ENCODE assay signal across 9 cellular contexts in the genomic region with DNA sequence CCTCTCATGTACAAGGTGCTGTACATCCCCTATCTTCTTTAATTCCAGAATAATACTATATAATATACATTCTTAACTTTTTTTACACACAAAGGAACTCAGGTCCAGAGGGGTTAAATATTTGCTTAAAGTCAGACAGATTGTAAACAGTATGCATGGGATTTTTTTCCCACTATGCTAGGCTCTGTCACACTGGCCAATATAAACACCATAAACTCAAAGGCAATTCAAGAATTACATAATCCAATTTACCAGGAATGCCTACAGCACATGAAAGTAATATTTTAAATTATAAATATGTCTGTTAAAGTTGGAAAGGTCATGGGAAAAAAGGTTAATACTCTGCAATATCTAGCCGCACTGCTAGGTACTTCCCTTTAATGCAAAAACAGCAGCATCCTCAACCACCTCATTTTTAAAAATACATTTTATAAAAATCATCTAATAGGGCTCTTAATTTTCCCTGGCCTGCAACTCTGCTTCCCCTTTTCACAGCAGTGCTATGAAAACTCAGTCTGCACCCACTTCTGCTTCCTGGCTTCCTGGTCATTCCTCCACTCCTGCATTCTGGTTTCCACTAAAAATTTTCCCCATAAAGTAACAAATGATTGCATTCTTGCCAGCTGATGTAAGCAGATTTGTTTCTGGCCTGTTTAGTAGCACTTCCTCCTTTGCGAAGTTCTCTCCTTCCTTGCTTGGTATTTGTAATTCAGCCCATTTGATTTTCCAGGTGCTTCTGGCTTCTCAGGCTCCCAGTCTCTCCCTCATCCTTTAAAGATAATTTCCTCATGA.
DNase-seq lines count a peak whose midpoint lies in the region; ATAC-seq and TF ChIP-seq lines count a peak whose summit lies in the region.
"Had no signal": no experiment of that assay in that cellular context is flagged by ENCODE, and none has a peak within 500 bp of the region (broad histone marks: within the 10 kb centered on the region; RNA-seq: fewer than 3 reads in every experiment).

No MANE protein-coding gene starts in this region.

- H3K27me3 Mint-ChIP-seq in activated B cell treated with CpG ODN at 0.5 μM for 24 hours: no peaks in the 10 kb centered on the region
- H3K27me3 Mint-ChIP-seq in type B pancreatic cell: no peaks in the 10 kb centered on the region

- no peak for TF ChIP-seq CTCF in activated B cell treated with CpG ODN at 0.5 μM for 24 hours (IDR thresholded peaks at IDR 0.05)
- no peak for TF ChIP-seq CTCF in upper lobe of right lung (IDR thresholded peaks at IDR 0.05)
- TF ChIP-seq CTCF in type B pancreatic cell (conservative IDR thresholded peaks at IDR 0.05): no peak

- POLR2A ChIA-PET in activated B cell treated with CpG ODN at 0.5 μM for 24 hours (lab: Charles Lee): interaction anchor here (0.6 kb wide), 1 partner anchor 173 kb away, joined by 3 read pairs; no protein-coding TSS in a partner anchor

- DNase-seq in NCI-H526 (lab: John Stamatoyannopoulos, UW): peak; percentile 1 to 12
- no peak for DNase-seq in NCI-H526 treated with DMSO at 0.1 percent for 48 hours (lab: John Stamatoyannopoulos, UW)
- no peak for DNase-seq in activated B cell treated with CpG ODN at 0.5 μM for 24 hours
- no peak for DNase-seq in left colon
- DNase-seq in upper lobe of right lung: no peak
- no peak for DNase-seq in stimulated activated CD4-positive, alpha-beta T cell treated with anti-CD3 and anti-CD28 coated beads, Interleukin-15, amount 100 ng/mL, for 24 hours
- no peak for DNase-seq in stimulated activated CD4-positive, alpha-beta T cell treated with anti-CD3 and anti-CD28 coated beads, Interleukin-2, amount 100 ng/mL, for 24 hours
- DNase-seq in type B pancreatic cell (ENCODE audit: extremely low spot score, unreplicated experiment): no peak
- DNase-seq: activated naive CD4-positive, alpha-beta T cell treated with anti-CD3 and anti-CD28 coated beads, Interleukin-2, amount 50 U/mL, for 16 hours had no signal

- peaks cover 14% of the 10 kb centered on the region for H3K36me3 Mint-ChIP-seq in activated B cell treated with CpG ODN at 0.5 μM for 24 hours (ENCODE audit: low read depth)
- H3K36me3 Mint-ChIP-seq in type B pancreatic cell: peaks cover 17% of the 10 kb centered on the region

- ATAC-seq in activated B cell treated with CpG ODN at 0.5 μM for 24 hours (ENCODE audit: low read depth): peak; percentile 7
- peak; percentile 94 for ATAC-seq in left colon
- ATAC-seq in upper lobe of right lung: peak; percentile 81

- CTCF ChIA-PET in activated B cell treated with CpG ODN at 0.5 μM for 24 hours (lab: Charles Lee): no interaction called here

- peaks cover 3% of the 10 kb centered on the region for H3K9me3 Mint-ChIP-seq in activated B cell treated with CpG ODN at 0.5 μM for 24 hours
- H3K9me3 Mint-ChIP-seq in type B pancreatic cell: no peaks in the 10 kb centered on the region

- H3K27me3 ChIP-seq in upper lobe of right lung: no peaks in the 10 kb centered on the region

- H3K4me3 Mint-ChIP-seq in activated B cell treated with CpG ODN at 0.5 μM for 24 hours (no peak overlapping the region), type B pancreatic cell (no peak overlapping the region)

- intact Hi-C loops in activated B cell treated with CpG ODN at 0.5 μM for 24 hours (cut with micrococcal nuclease) (loop anchor here (5.0 to 10.0 kb wide), 2 partner anchors 180 to 588 kb away; no protein-coding TSS in a partner anchor), left colon (cut with DNase I, micrococcal nuclease) (loop anchor here in 1 of 2 donors (10.0 kb wide), 1 partner anchor 590 kb away; no protein-coding TSS in a partner anchor), upper lobe of right lung (cut with DNase I) (no loop called here)

- peaks cover 9% of the 10 kb centered on the region for H3K4me1 ChIP-seq in upper lobe of right lung

- H3K36me3 ChIP-seq in upper lobe of right lung: no peaks in the 10 kb centered on the region

- H3K4me3 ChIP-seq in upper lobe of right lung: no peak overlapping the region

- H3K27ac Mint-ChIP-seq in activated B cell treated with CpG ODN at 0.5 μM for 24 hours: peak overlapping the region; percentile 47
- no peak overlapping the region for H3K27ac Mint-ChIP-seq in type B pancreatic cell

- H3K27ac ChIP-seq in upper lobe of right lung: no peak overlapping the region

- H3K9me3 ChIP-seq in upper lobe of right lung: no peaks in the 10 kb centered on the region

- peaks cover 4% of the 10 kb centered on the region for H3K4me1 Mint-ChIP-seq in activated B cell treated with CpG ODN at 0.5 μM for 24 hours
- no peaks in the 10 kb centered on the region for H3K4me1 Mint-ChIP-seq in type B pancreatic cell (ENCODE audit: unreplicated experiment)

Comparison
In these comparisons a context has a peak if more than half of its experiments do, and no peak if none do; other contexts are left out.
1. DNase-seq: peak in NCI-H526 (2 of 2); none in NCI-H526 treated with DMSO at 0.1 percent for 48 hours (single experiment), activated B cell treated with CpG ODN at 0.5 μM for 24 hours (single experiment), left colon (0 of 2), upper lobe of right lung (single experiment), stimulated activated CD4-positive, alpha-beta T cell treated with anti-CD3 and anti-CD28 coated beads, Interleukin-15, amount 100 ng/mL, for 24 hours (single experiment), stimulated activated CD4-positive, alpha-beta T cell treated with anti-CD3 and anti-CD28 coated beads, Interleukin-2, amount 100 ng/mL, for 24 hours (0 of 2) and type B pancreatic cell (single experiment).
2. ATAC-seq: peak in every context shown above with its lines; median percentile 94 in left colon; 81 in upper lobe of right lung; 7 in activated B cell treated with CpG ODN at 0.5 μM for 24 hours.